11 cellular contexts compared by ENCODE assay signal in the genomic region with DNA sequence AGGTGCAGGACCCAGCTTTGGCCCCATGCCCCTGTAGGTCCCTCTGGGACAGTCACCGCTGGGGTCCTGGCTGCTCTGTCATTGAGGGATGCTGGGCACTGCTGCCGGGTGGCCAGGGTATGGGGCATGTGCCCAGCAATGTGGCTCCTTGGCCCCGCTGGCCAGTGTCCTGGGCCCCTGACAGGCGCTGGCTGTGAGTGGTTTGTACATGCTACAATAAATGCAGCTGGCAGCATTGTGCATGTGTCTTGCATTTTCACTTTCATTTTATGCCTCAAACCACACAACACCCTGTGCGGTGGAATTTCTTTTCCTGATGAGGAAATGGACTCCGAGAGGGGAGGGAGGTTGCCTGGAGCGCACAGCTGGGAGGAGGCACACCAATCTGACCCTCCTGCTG.
DNase-seq lines count a peak whose midpoint lies in the region; ATAC-seq and TF ChIP-seq lines count a peak whose summit lies in the region.
"Had no signal": no experiment of that assay in that cellular context is flagged by ENCODE, and none has a peak within 500 bp of the region (broad histone marks: within the 10 kb centered on the region; RNA-seq: fewer than 3 reads in every experiment).

No MANE protein-coding gene starts in this region.

- H3K4me3 ChIP-seq in OCI-LY1 (ENCODE audit: low read depth, low read length, poor library complexity, severe bottlenecking) (no peak overlapping the region), duodenal mucosa (ENCODE audit: low read depth in 1 of 2, low read length in 2 of 2) (peak overlapping the region; percentile 56 to 63)

- peaks cover 18% of the 10 kb centered on the region for H3K27me3 Mint-ChIP-seq in stimulated activated memory B cell treated with anti-CD40 and anti-IgM and Interleukin-4, amounts not matched to agents 10 μg/mL and 1 μg/mL and 100 μg/mL, for 72 hours

- H3K9ac ChIP-seq in OCI-LY1 (ENCODE audit: low read length) (no peak overlapping the region), duodenal mucosa (ENCODE audit: low read depth in 1 of 2, low read length in 2 of 2) (peak overlapping the region in 1 of 2 donors; percentile 38)

- H3K4me3 Mint-ChIP-seq in stimulated activated memory B cell treated with anti-CD40 and anti-IgM and Interleukin-4, amounts not matched to agents 10 μg/mL and 1 μg/mL and 100 μg/mL, for 72 hours = peak overlapping the region; percentile 65

- H3K36me3 Mint-ChIP-seq in stimulated activated memory B cell treated with anti-CD40 and anti-IgM and Interleukin-4, amounts not matched to agents 10 μg/mL and 1 μg/mL and 100 μg/mL, for 72 hours = peaks cover 2% of the 10 kb centered on the region

- no peak for TF ChIP-seq CTCF in OCI-LY1 (IDR thresholded peaks at IDR 0.05; ENCODE audit: low read length)

- H4K20me1 ChIP-seq in OCI-LY1 (ENCODE audit: insufficient read depth, low read length) = no peaks in the 10 kb centered on the region

- peak; percentile 38 for DNase-seq in DMS53 (lab: John Stamatoyannopoulos, UW)
- no peak for DNase-seq in DMS53 treated with DMSO at 0.1 percent for 48 hours (lab: John Stamatoyannopoulos, UW; ENCODE audit: unreplicated experiment)
- no peak for DNase-seq in head of caudate nucleus
- no peak for DNase-seq in NCI-H526 treated with DMSO at 0.1 percent for 48 hours (lab: John Stamatoyannopoulos, UW)
- DNase-seq: left cardiac atrium, NCI-H510A had no signal

- no peak overlapping the region for H2AFZ ChIP-seq in OCI-LY1 (ENCODE audit: low read length)

- H3K4me1 Mint-ChIP-seq in stimulated activated memory B cell treated with anti-CD40 and anti-IgM and Interleukin-4, amounts not matched to agents 10 μg/mL and 1 μg/mL and 100 μg/mL, for 72 hours = peaks cover 40% of the 10 kb centered on the region

- H3F3A ChIP-seq in OCI-LY1 (ENCODE audit: insufficient read depth, low read length) = no peaks in the 10 kb centered on the region

- intact Hi-C loops in head of caudate nucleus (cut with DNase I) = loop anchor here (10.0 kb wide), 1 partner anchor 296 kb away; no protein-coding TSS in a partner anchor

- no peaks in the 10 kb centered on the region for H3K4me1 ChIP-seq in OCI-LY1 (ENCODE audit: insufficient read depth, low read length, severe bottlenecking)
- H3K4me1 ChIP-seq in duodenal mucosa (ENCODE audit: control insufficient read depth in 1 of 2, insufficient read depth in 2 of 2, low read length in 2 of 2) = peaks cover 15 to 25% of the 10 kb centered on the region in 2 donors

- no peaks in the 10 kb centered on the region for H3K79me2 ChIP-seq in OCI-LY1 (ENCODE audit: insufficient read depth, low read length)

- H3K9me3 ChIP-seq in OCI-LY1 (ENCODE audit: low read length) = no peaks in the 10 kb centered on the region
- H3K9me3 ChIP-seq in duodenal mucosa (ENCODE audit: control insufficient read depth in 1 of 2, low read length in 2 of 2) = no peaks in the 10 kb centered on the region

- no peak for ATAC-seq in stimulated activated memory B cell treated with anti-CD40 and anti-IgM and Interleukin-4, amounts not matched to agents 10 μg/mL and 1 μg/mL and 100 μg/mL, for 72 hours
- ATAC-seq in HG03196 (IDR thresholded peaks at IDR 0.05; ENCODE audit: unreplicated experiment) = no peak

- H3K4me2 ChIP-seq in OCI-LY1 (ENCODE audit: low read length) = peak overlapping the region; percentile 30

- peak overlapping the region; percentile 69 for H3K27ac Mint-ChIP-seq in stimulated activated memory B cell treated with anti-CD40 and anti-IgM and Interleukin-4, amounts not matched to agents 10 μg/mL and 1 μg/mL and 100 μg/mL, for 72 hours

- H3K9me3 Mint-ChIP-seq in stimulated activated memory B cell treated with anti-CD40 and anti-IgM and Interleukin-4, amounts not matched to agents 10 μg/mL and 1 μg/mL and 100 μg/mL, for 72 hours = no peaks in the 10 kb centered on the region

- peaks cover 3% of the 10 kb centered on the region; the same call in 1 of the 2 replicates for H3K27me3 ChIP-seq in OCI-LY1 (ENCODE audit: insufficient read depth, low read length)
- H3K27me3 ChIP-seq in duodenal mucosa (ENCODE audit: control insufficient read depth in 1 of 2, insufficient read depth in 2 of 2, low read length in 2 of 2) = peaks cover 3 to 4% of the 10 kb centered on the region in 2 donors

- H3K9me2 ChIP-seq in OCI-LY1 (ENCODE audit: low read depth, low read length) = no peaks in the 10 kb centered on the region

- H3K36me3 ChIP-seq in OCI-LY1 (ENCODE audit: insufficient read depth, low read length) = no peaks in the 10 kb centered on the region
- H3K36me3 ChIP-seq in duodenal mucosa (ENCODE audit: control insufficient read depth in 1 of 2, insufficient read depth in 2 of 2, low read length in 2 of 2) = peaks cover 1 to 25% of the 10 kb centered on the region in 2 donors

- H3K27ac ChIP-seq in OCI-LY1 (ENCODE audit: low read depth, low read length, poor library complexity, severe bottlenecking) (no peak overlapping the region), duodenal mucosa (ENCODE audit: low read depth, low read length) (no peak overlapping the region)
- H3K27ac ChIP-seq: 22Rv1 had no signal
